26 cellular contexts compared by ENCODE assay signal in the genomic region with DNA sequence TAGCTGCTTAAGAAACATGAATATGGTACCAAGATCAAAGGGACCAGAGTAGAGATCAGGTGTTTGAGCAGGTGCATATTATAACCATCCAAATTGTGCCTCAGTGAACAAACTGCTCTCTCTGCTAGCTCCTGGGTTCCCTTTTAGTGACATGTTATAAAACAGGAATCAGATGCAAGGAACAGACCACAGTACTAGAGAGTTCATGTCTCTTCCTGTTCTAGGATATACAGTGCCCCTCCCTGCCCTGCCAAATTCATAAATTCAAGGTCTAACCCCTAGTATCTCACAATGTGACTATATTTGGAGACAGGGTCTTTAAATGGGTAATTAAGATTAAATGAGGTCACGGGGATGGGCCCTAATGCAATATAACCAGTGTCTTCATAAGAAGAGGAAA.
DNase-seq lines count a peak whose midpoint lies in the region; ATAC-seq, FAIRE-seq and TF ChIP-seq lines count a peak whose summit lies in the region.
"Had no signal": no experiment of that assay in that cellular context is flagged by ENCODE, and none has a peak within 500 bp of the region (broad histone marks: within the 10 kb centered on the region; RNA-seq: fewer than 3 reads in every experiment).

No MANE protein-coding gene starts in this region.

- no peak overlapping the region for H3K4me2 ChIP-seq in neural progenitor cell

- H3K27me3 ChIP-seq in right lobe of liver: no peaks in the 10 kb centered on the region
- H3K27me3 ChIP-seq in thyroid gland: no peaks in the 10 kb centered on the region
- no peaks in the 10 kb centered on the region for H3K27me3 ChIP-seq in endodermal cell (ENCODE audit: control insufficient read depth, insufficient read depth, low read length, poor library complexity, severe bottlenecking)
- H3K27me3 ChIP-seq in neural progenitor cell: no peaks in the 10 kb centered on the region
- H3K27me3 ChIP-seq: esophagus muscularis mucosa, ovary, sigmoid colon, SJSA1 had no signal

- DNase-seq in GM19239 (ENCODE audit: insufficient read length, low spot score) (no peak), right lobe of liver (no peak), thyroid gland (no peak), endodermal cell (no peak), neural progenitor cell (ENCODE audit: low spot score) (no peak), NCI-H146 treated with DMSO at 0.1 percent for 48 hours (lab: John Stamatoyannopoulos, UW; ENCODE audit: unreplicated experiment) (no peak)
- DNase-seq: activated CD4-positive, alpha-beta T cell treated with anti-CD3 and anti-CD28 coated beads, Interleukin-2, amount 50 U/mL, for 48 hours; activated effector memory CD4-positive, alpha-beta T cell treated with anti-CD3 and anti-CD28 coated beads, Interleukin-2, amount 50 U/mL, for 16 hours; activated naive CD8-positive, alpha-beta T cell treated with anti-CD3 and anti-CD28 coated beads, Interleukin-2, amount 50 U/mL, for 24 hours; CD8-positive, alpha-beta memory T cell; effector memory CD8-positive, alpha-beta T cell; GF-D8; hypothalamus; mammary epithelial cell; naive B cell; NCI-H1092; NCI-H345; ovary; sigmoid colon had no signal

- TF ChIP-seq POLR2A in right lobe of liver (IDR thresholded peaks at IDR 0.05) (no peak), thyroid gland (IDR thresholded peaks at IDR 0.05) (no peak)

- H3K36me3 ChIP-seq in right lobe of liver (peaks cover 0 to 14% (median 0%) of the 10 kb centered on the region in 4 donors), thyroid gland (no peaks in the 10 kb centered on the region), endodermal cell (ENCODE audit: control insufficient read depth, insufficient read depth, low read length) (peaks cover 11% of the 10 kb centered on the region), neural progenitor cell (no peaks in the 10 kb centered on the region)
- H3K36me3 ChIP-seq: esophagus muscularis mucosa, ovary, sigmoid colon, SJSA1 had no signal

- H3K4me1 ChIP-seq in right lobe of liver (peaks cover 0 to 67% (median 25%) of the 10 kb centered on the region in 4 donors), thyroid gland (peaks cover 43 to 57% of the 10 kb centered on the region in 2 donors), endodermal cell (ENCODE audit: control insufficient read depth, insufficient read depth, low read length) (no peaks in the 10 kb centered on the region), neural progenitor cell (no peaks in the 10 kb centered on the region)
- H3K4me1 ChIP-seq: SJSA1 had no signal

- no peaks in the 10 kb centered on the region for H4K20me1 ChIP-seq in neural progenitor cell (ENCODE audit: low read depth)

- H3F3A ChIP-seq in neural progenitor cell (ENCODE audit: low read depth): no peaks in the 10 kb centered on the region

- H3K79me2 ChIP-seq in neural progenitor cell (ENCODE audit: low read depth): no peaks in the 10 kb centered on the region

- no peaks in the 10 kb centered on the region for H3K27me3 Mint-ChIP-seq in endodermal cell (ENCODE audit: insufficient read depth)
- peaks cover 5% of the 10 kb centered on the region for H3K27me3 Mint-ChIP-seq in neural progenitor cell (ENCODE audit: insufficient read depth, low read depth)
- H3K27me3 Mint-ChIP-seq: activated naive CD8-positive, alpha-beta T cell treated with anti-CD3 and anti-CD28 coated beads, Interleukin-2, amount 50 U/mL, for 24 hours; brain; naive B cell had no signal

- ATAC-seq in right lobe of liver: peak; percentile 1 to 25 (median 8)
- ATAC-seq: activated naive CD8-positive, alpha-beta T cell treated with anti-CD3 and anti-CD28 coated beads, Interleukin-2, amount 50 U/mL, for 24 hours; effector memory CD8-positive, alpha-beta T cell; Panc1 had no signal

- H3K36me3 Mint-ChIP-seq in endodermal cell (ENCODE audit: low read depth) (peaks cover 44% of the 10 kb centered on the region), neural progenitor cell (no peaks in the 10 kb centered on the region)
- H3K36me3 Mint-ChIP-seq: brain; CD8-positive, alpha-beta memory T cell; naive B cell had no signal

- H3K4me3 ChIP-seq in right lobe of liver (no peak overlapping the region), thyroid gland (replicated peaks in 1 of 3) (no peak overlapping the region), endodermal cell (ENCODE audit: low read length) (no peak overlapping the region), neural progenitor cell (no peak overlapping the region)
- H3K4me3 ChIP-seq: esophagus muscularis mucosa, ovary, sigmoid colon, SJSA1 had no signal

- peak; percentile 59 for FAIRE-seq in GM19239 (lab: Jason Lieb, UNC)
- FAIRE-seq: frontal cortex had no signal

- WGBS in right lobe of liver (ENCODE audit: insufficient coverage, low coverage, low lambda C conversion rate, missing lambda C conversion rate): 100% methylated on average over 1 of the region's 1 CpG
- WGBS in thyroid gland, 2 donors: 94 to 95% methylated on average over 1 of the region's 1 CpG
- WGBS in endodermal cell (ENCODE audit: insufficient coverage in 1 of 2, insufficient read length in 1 of 2), 2 experiments: 94 to 100% methylated on average over 1 of the region's 1 CpG

- intact Hi-C loops in right lobe of liver (cut with DNase I): no loop called here
- intact Hi-C loops in thyroid gland (cut with DNase I): no loop called here

- TF ChIP-seq CTCF in VCaP (conservative IDR thresholded peaks at IDR 0.05): no peak
- no peak for TF ChIP-seq CTCF in right lobe of liver (IDR thresholded peaks at IDR 0.05)
- no peak for TF ChIP-seq CTCF in thyroid gland (IDR thresholded peaks at IDR 0.05)
- TF ChIP-seq CTCF in endodermal cell (conservative IDR thresholded peaks at IDR 0.05): no peak
- no peak for TF ChIP-seq CTCF in neural progenitor cell (IDR thresholded peaks at IDR 0.05)

- H3K9me3 ChIP-seq in right lobe of liver (no peaks in the 10 kb centered on the region), thyroid gland (no peaks in the 10 kb centered on the region), endodermal cell (ENCODE audit: control insufficient read depth, low read length) (peaks cover 11% of the 10 kb centered on the region), neural progenitor cell (ENCODE audit: low read depth) (no peaks in the 10 kb centered on the region)
- H3K9me3 ChIP-seq: esophagus muscularis mucosa, ovary, sigmoid colon, SJSA1 had no signal

- H3K27ac Mint-ChIP-seq in endodermal cell (no peak overlapping the region), neural progenitor cell (no peak overlapping the region)
- H3K27ac Mint-ChIP-seq: activated naive CD8-positive, alpha-beta T cell treated with anti-CD3 and anti-CD28 coated beads, Interleukin-2, amount 50 U/mL, for 24 hours; CD8-positive, alpha-beta memory T cell; effector memory CD8-positive, alpha-beta T cell; T-helper 2 cell treated with Interferon-gamma antibody and Interleukin-4, amounts not matched to agents 5 μg/mL and 100 μg/mL, for 36 hours had no signal

- H3K4me1 Mint-ChIP-seq in endodermal cell: peaks cover 22% of the 10 kb centered on the region
- H3K4me1 Mint-ChIP-seq in neural progenitor cell: peaks cover 8% of the 10 kb centered on the region

- H3K9me3 Mint-ChIP-seq in endodermal cell (peaks cover 2% of the 10 kb centered on the region), neural progenitor cell (no peaks in the 10 kb centered on the region)
- H3K9me3 Mint-ChIP-seq: activated naive CD8-positive, alpha-beta T cell treated with anti-CD3 and anti-CD28 coated beads, Interleukin-2, amount 50 U/mL, for 24 hours; brain; CD8-positive, alpha-beta memory T cell; effector memory CD8-positive, alpha-beta T cell; naive B cell; T-helper 2 cell treated with Interferon-gamma antibody and Interleukin-4, amounts not matched to agents 5 μg/mL and 100 μg/mL, for 36 hours had no signal

- peak overlapping the region; percentile 88 for H3K27ac ChIP-seq in VCaP
- peak overlapping the region; percentile 24 to 88 (median 84) for H3K27ac ChIP-seq in right lobe of liver
- peak overlapping the region; percentile 20 to 83 (median 59) for H3K27ac ChIP-seq in thyroid gland
- H3K27ac ChIP-seq in endodermal cell (ENCODE audit: low read depth, low read length): no peak overlapping the region
- no peak overlapping the region for H3K27ac ChIP-seq in neural progenitor cell
- H3K27ac ChIP-seq: esophagus muscularis mucosa, ovary, SJSA1 had no signal

- H3K4me3 Mint-ChIP-seq in endodermal cell (no peak overlapping the region), neural progenitor cell (no peak overlapping the region)
- H3K4me3 Mint-ChIP-seq: activated naive CD8-positive, alpha-beta T cell treated with anti-CD3 and anti-CD28 coated beads, Interleukin-2, amount 50 U/mL, for 24 hours; brain; CD8-positive, alpha-beta memory T cell; effector memory CD8-positive, alpha-beta T cell; T-helper 2 cell treated with Interferon-gamma antibody and Interleukin-4, amounts not matched to agents 5 μg/mL and 100 μg/mL, for 36 hours had no signal

- no peak overlapping the region for H2AFZ ChIP-seq in neural progenitor cell (replicated peaks)

- H3K9ac ChIP-seq in endodermal cell (ENCODE audit: extremely low read depth, low read length, poor library complexity, severe bottlenecking) (no peak overlapping the region), neural progenitor cell (no peak overlapping the region)

Comparison
In these comparisons a context has a peak if more than half of its experiments do, and no peak if none do; other contexts are left out.
1. H3K27ac ChIP-seq: peak in VCaP (single experiment), right lobe of liver (3 of 3) and thyroid gland (3 of 3); none in endodermal cell (single experiment) and neural progenitor cell (single experiment).